19 cellular contexts compared by ENCODE assay signal in the genomic region with DNA sequence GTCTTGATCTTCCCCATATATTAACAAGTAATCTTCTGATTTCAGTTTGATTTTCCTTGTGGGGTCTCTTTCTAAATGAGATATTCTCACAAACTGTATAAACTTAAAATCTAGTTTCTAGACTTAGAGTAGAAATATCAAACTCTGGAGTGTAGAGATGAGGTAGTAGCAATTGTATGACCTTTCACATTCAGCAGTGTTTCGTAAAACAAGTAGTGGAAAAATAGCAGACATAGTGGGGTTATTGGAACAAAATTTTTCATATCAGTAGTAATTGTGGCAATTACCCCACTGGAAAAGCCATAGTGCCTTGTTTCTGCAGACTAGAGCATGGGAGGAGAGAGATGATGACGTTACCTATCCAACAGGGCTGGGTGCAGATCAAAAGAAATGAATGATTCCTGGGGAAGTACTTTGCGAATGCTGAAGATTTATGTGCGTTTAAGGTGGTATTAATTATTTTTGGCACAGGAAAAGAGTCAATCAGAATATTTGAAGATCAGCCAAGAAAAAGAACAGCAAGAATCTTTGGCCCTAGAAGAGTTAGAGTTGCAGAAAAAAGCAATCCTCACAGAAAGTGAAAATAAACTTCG.
DNase-seq lines count a peak whose midpoint lies in the region; ATAC-seq, FAIRE-seq and TF ChIP-seq lines count a peak whose summit lies in the region.
"Had no signal": no experiment of that assay in that cellular context is flagged by ENCODE, and none has a peak within 500 bp of the region (broad histone marks: within the 10 kb centered on the region; RNA-seq: fewer than 3 reads in every experiment).

No MANE protein-coding gene starts in this region.

- H3K4me1 Mint-ChIP-seq in mesothelial cell of epicardium, result peaks cover 28% of the 10 kb centered on the region
- H3K4me1 Mint-ChIP-seq: stimulated activated naive B cell treated with anti-CD40 and anti-IgM and Interleukin-4, amounts not matched to agents 10 μg/mL and 1 μg/mL and 100 μg/mL, for 72 hours had no signal

- H3K27me3 Mint-ChIP-seq in mesothelial cell of epicardium (ENCODE audit: low read depth), result no peaks in the 10 kb centered on the region
- H3K27me3 Mint-ChIP-seq: stimulated activated naive B cell treated with anti-CD40 and anti-IgM and Interleukin-4, amounts not matched to agents 10 μg/mL and 1 μg/mL and 100 μg/mL, for 72 hours had no signal

- in situ Hi-C loops in transverse colon (cut with MboI; ENCODE audit: low pct_ligation_motif_present in 1 of 4, low pct_unique_long_range_greater_than_20kb in 1 of 4, low sequenced_read_pairs in 3 of 4), result no loop called here

- peak overlapping the region; percentile 18 for H3K4me3 ChIP-seq in left ventricle myocardium inferior
- peak overlapping the region in 4 of 12 donors; percentile 6 to 23 (median 12) for H3K4me3 ChIP-seq in heart left ventricle
- H3K4me3 ChIP-seq in coronary artery, result peak overlapping the region; percentile 40
- no peak overlapping the region for H3K4me3 ChIP-seq in transverse colon
- H3K4me3 ChIP-seq: MG63 had no signal

- H3K4me1 ChIP-seq in left ventricle myocardium inferior (peaks cover 48% of the 10 kb centered on the region), heart left ventricle (peaks cover 0 to 54% (median 18%) of the 10 kb centered on the region in 12 donors), transverse colon (peaks cover 0 to 34% (median 3%) of the 10 kb centered on the region in 4 donors)
- H3K4me1 ChIP-seq: breast epithelium had no signal

- no peaks in the 10 kb centered on the region for H3K27me3 ChIP-seq in left ventricle myocardium inferior (ENCODE audit: low read depth)
- H3K27me3 ChIP-seq in heart left ventricle, result no peaks in the 10 kb centered on the region
- no peaks in the 10 kb centered on the region for H3K27me3 ChIP-seq in transverse colon
- H3K27me3 ChIP-seq: breast epithelium, MG63, neutrophil had no signal

- TF ChIP-seq POLR2A in heart left ventricle (IDR thresholded peaks at IDR 0.05) (no peak), transverse colon (IDR thresholded peaks at IDR 0.05) (no peak), GM12892 (IDR thresholded peaks at IDR 0.05; ENCODE audit: low read depth, low read length) (no peak)

- H3K9me3 ChIP-seq in left ventricle myocardium inferior (replicated peaks), result no peaks in the 10 kb centered on the region
- H3K9me3 ChIP-seq in heart left ventricle, result no peaks in the 10 kb centered on the region
- no peaks in the 10 kb centered on the region for H3K9me3 ChIP-seq in transverse colon
- H3K9me3 ChIP-seq: breast epithelium, MG63, neutrophil had no signal

- intact Hi-C loops in left ventricle myocardium inferior (cut with micrococcal nuclease) (no loop called here), heart left ventricle (cut with DNase I) (no loop called here), transverse colon (cut with DNase I; ENCODE audit: low total_unique reads) (no loop called here), posterior vena cava (cut with DNase I) (no loop called here)

- no peak for TF ChIP-seq EP300 in transverse colon (IDR thresholded peaks at IDR 0.05; ENCODE audit: low read depth)

- H3K27ac ChIP-seq in left ventricle myocardium inferior (replicated peaks), result peak overlapping the region; percentile 31
- H3K27ac ChIP-seq in heart left ventricle, result peak overlapping the region in 4 of 12 donors; percentile 6 to 88 (median 21)
- H3K27ac ChIP-seq in coronary artery, result peak overlapping the region in 1 of 2 donors; percentile 34
- H3K27ac ChIP-seq in transverse colon, result peak overlapping the region in 3 of 4 donors; percentile 2 to 37 (median 25)
- no peak overlapping the region for H3K27ac ChIP-seq in substantia nigra (ENCODE audit: low read depth, low read length, poor library complexity, severe bottlenecking)
- H3K27ac ChIP-seq: neutrophil, WERI-Rb-1 had no signal

- TF ChIP-seq CTCF in left ventricle myocardium inferior (IDR thresholded peaks at IDR 0.05; ENCODE audit: borderline replicate concordance) (no peak), heart left ventricle (IDR thresholded peaks at IDR 0.05) (no peak), coronary artery (IDR thresholded peaks at IDR 0.05) (no peak), mesothelial cell of epicardium (IDR thresholded peaks at IDR 0.05; ENCODE audit: unreplicated experiment) (no peak), transverse colon (IDR thresholded peaks at IDR 0.05) (no peak)

- H3K27ac Mint-ChIP-seq in mesothelial cell of epicardium, result peak overlapping the region; percentile 52
- H3K27ac Mint-ChIP-seq: stimulated activated naive B cell treated with anti-CD40 and anti-IgM and Interleukin-4, amounts not matched to agents 10 μg/mL and 1 μg/mL and 100 μg/mL, for 72 hours had no signal

- H3K36me3 Mint-ChIP-seq in mesothelial cell of epicardium, result peaks cover 51% of the 10 kb centered on the region

- DNase-seq in left ventricle myocardium inferior (no peak), heart left ventricle (no peak), coronary artery (ENCODE audit: low spot score) (no peak), mesothelial cell of epicardium (ENCODE audit: low spot score in 2 of 2, unreplicated experiment in 2 of 2) (no peak), transverse colon (no peak), posterior vena cava (ENCODE audit: low spot score) (no peak), GM12892 (ENCODE audit: insufficient read length) (no peak), substantia nigra (lab: John Stamatoyannopoulos, UW) (no peak)
- DNase-seq: Calu3; GF-D8; left ventricle myocardium superior; MG63; NCI-H2029 treated with DMSO at 0.1 percent for 48 hours; NCI-H748 treated with DMSO at 0.1 percent for 48 hours; stimulated activated naive B cell treated with anti-CD40 and anti-IgM and Interleukin-4, amounts not matched to agents 10 μg/mL and 1 μg/mL and 100 μg/mL, for 72 hours; SW 1271; WERI-Rb-1 had no signal

- H3K4me3 Mint-ChIP-seq in mesothelial cell of epicardium, result no peak overlapping the region
- H3K4me3 Mint-ChIP-seq: stimulated activated naive B cell treated with anti-CD40 and anti-IgM and Interleukin-4, amounts not matched to agents 10 μg/mL and 1 μg/mL and 100 μg/mL, for 72 hours had no signal

- FAIRE-seq in GM12892 (lab: Jason Lieb, UNC), result no peak

- no peaks in the 10 kb centered on the region for H3K9me3 Mint-ChIP-seq in mesothelial cell of epicardium
- H3K9me3 Mint-ChIP-seq: stimulated activated naive B cell treated with anti-CD40 and anti-IgM and Interleukin-4, amounts not matched to agents 10 μg/mL and 1 μg/mL and 100 μg/mL, for 72 hours had no signal

- 38 to 64% (median 42%) methylated on average over 5 of the region's 5 CpGs for WGBS in heart left ventricle, 4 donors
- 61 to 67% methylated on average over 5 of the region's 5 CpGs for WGBS in transverse colon (ENCODE audit: low coverage in 1 of 2), 2 donors

- no peak for ATAC-seq in heart left ventricle
- ATAC-seq: stimulated activated naive B cell treated with anti-CD40 and anti-IgM and Interleukin-4, amounts not matched to agents 10 μg/mL and 1 μg/mL and 100 μg/mL, for 72 hours had no signal

- peaks cover 77% of the 10 kb centered on the region for H3K36me3 ChIP-seq in left ventricle myocardium inferior
- H3K36me3 ChIP-seq in heart left ventricle, result peaks cover 0 to 92% (median 55%) of the 10 kb centered on the region in 9 donors
- peaks cover 0 to 82% (median 28%) of the 10 kb centered on the region in 4 donors for H3K36me3 ChIP-seq in transverse colon

Comparison
In these comparisons a context has a peak if more than half of its experiments do, and no peak if none do; other contexts are left out.
1. H3K4me3 ChIP-seq: peak in left ventricle myocardium inferior (single experiment) and coronary artery (single experiment); none in transverse colon (0 of 4).